In the genomic region with DNA sequence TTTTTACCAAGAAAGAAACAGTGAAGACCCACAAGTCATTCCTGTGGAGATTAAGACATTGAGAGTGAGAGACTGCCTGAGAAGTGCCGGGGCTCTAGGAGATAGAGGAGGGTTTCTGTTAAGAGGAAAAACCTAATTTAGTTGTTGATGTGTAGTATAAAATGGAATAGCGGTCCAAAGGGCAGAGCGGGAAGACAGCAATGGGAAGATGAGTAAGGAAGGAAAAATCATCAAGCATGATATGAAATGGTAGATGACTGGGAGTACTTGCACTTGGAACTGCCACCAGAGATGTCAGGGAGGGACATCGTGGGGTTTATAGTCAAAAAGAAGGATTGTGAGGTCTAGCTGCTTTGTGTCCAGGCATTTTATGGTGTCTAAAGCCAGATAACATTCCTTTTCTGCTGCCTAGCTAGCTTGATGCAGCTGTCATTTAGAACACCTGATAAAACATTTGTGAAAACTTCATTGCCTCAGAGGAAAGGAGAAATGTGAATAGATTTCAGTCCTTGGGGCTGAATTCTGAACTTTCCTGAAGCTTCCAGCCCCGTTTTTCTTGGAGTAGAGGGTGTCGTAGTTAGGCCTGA, we compare ENCODE assay signal across 19 cellular contexts. TPM values are rescaled to one million over a fixed set of nuclear protein-coding genes. Genes with fewer than 3 reads are reported as not detected.
DNase-seq lines count a peak whose midpoint lies in the region; ATAC-seq and TF ChIP-seq lines count a peak whose summit lies in the region.
"Had no signal": no experiment of that assay in that cellular context is flagged by ENCODE, and none has a peak within 500 bp of the region (broad histone marks: within the 10 kb centered on the region; RNA-seq: fewer than 3 reads in every experiment).

No MANE protein-coding gene starts in this region.

- H3K4me1 Mint-ChIP-seq in activated CD4-positive, alpha-beta T cell treated with anti-CD3 and anti-CD28 coated beads, Interleukin-2, amount 10 ng/mL, durations not matched to agents 24 days and 14 days = peaks cover 8% of the 10 kb centered on the region
- H3K4me1 Mint-ChIP-seq in CD8-positive, alpha-beta memory T cell = peaks cover 10 to 19% (median 11%) of the 10 kb centered on the region in 3 donors
- H3K4me1 Mint-ChIP-seq in activated naive CD8-positive, alpha-beta T cell treated with anti-CD3 and anti-CD28 coated beads, Interleukin-2, amount 10 ng/mL, durations not matched to agents 7 days and 5 days = peaks cover 7% of the 10 kb centered on the region
- peaks cover 13 to 15% of the 10 kb centered on the region in 2 donors for H3K4me1 Mint-ChIP-seq in natural killer cell treated with Interleukin-12 subunit alpha and Interleukin-12 subunit beta and Interleukin-15 and Interleukin-18, amount 100 ng/mL, for 72 hours (ENCODE audit: low read depth in 2 of 2)
- H3K4me1 Mint-ChIP-seq: activated B cell treated with CpG ODN at 0.5 μM for 24 hours had no signal

- peak; percentile 40 for DNase-seq in activated CD4-positive, alpha-beta T cell treated with anti-CD3 and anti-CD28 coated beads, Interleukin-2, amount 10 ng/mL, durations not matched to agents 24 days and 14 days
- no peak for DNase-seq in activated CD4-positive, alpha-beta T cell treated with anti-CD3 and anti-CD28 coated beads, Interleukin-2, amount 50 U/mL, for 48 hours
- no peak for DNase-seq in CD8-positive, alpha-beta memory T cell
- no peak for DNase-seq in activated naive CD8-positive, alpha-beta T cell treated with anti-CD3 and anti-CD28 coated beads, Interleukin-2, amount 10 ng/mL, durations not matched to agents 7 days and 5 days
- no peak for DNase-seq in natural killer cell treated with Interleukin-12 subunit alpha and Interleukin-12 subunit beta and Interleukin-15 and Interleukin-18, amount 100 ng/mL, for 72 hours (ENCODE audit: low spot score)
- no peak for DNase-seq in transverse colon
- no peak for DNase-seq in NCI-H2196 treated with DMSO at 0.1 percent for 48 hours (lab: John Stamatoyannopoulos, UW; ENCODE audit: unreplicated experiment)
- no peak for DNase-seq in NCI-H2171 (lab: John Stamatoyannopoulos, UW)
- DNase-seq: activated B cell treated with CpG ODN at 0.5 μM for 24 hours, activated gamma-delta T cell treated with Interleukin-2 at 50 U/mL for 16 hours, body of pancreas, colonic mucosa, H7, NCI-H1417, posterior cingulate gyrus, SIG-M5, uterus had no signal

- H3K27ac Mint-ChIP-seq in activated CD4-positive, alpha-beta T cell treated with anti-CD3 and anti-CD28 coated beads, Interleukin-2, amount 10 ng/mL, durations not matched to agents 24 days and 14 days = no peak overlapping the region
- peak overlapping the region in 5 of 8 donors; percentile 3 to 68 (median 59) for H3K27ac Mint-ChIP-seq in CD8-positive, alpha-beta memory T cell
- peak overlapping the region; percentile 3 for H3K27ac Mint-ChIP-seq in activated naive CD8-positive, alpha-beta T cell treated with anti-CD3 and anti-CD28 coated beads, Interleukin-2, amount 10 ng/mL, durations not matched to agents 7 days and 5 days
- peak overlapping the region; percentile 0 to 2 for H3K27ac Mint-ChIP-seq in natural killer cell treated with Interleukin-12 subunit alpha and Interleukin-12 subunit beta and Interleukin-15 and Interleukin-18, amount 100 ng/mL, for 72 hours
- H3K27ac Mint-ChIP-seq: activated B cell treated with CpG ODN at 0.5 μM for 24 hours had no signal

- H3K9me3 Mint-ChIP-seq in activated CD4-positive, alpha-beta T cell treated with anti-CD3 and anti-CD28 coated beads, Interleukin-2, amount 10 ng/mL, durations not matched to agents 24 days and 14 days = no peaks in the 10 kb centered on the region
- no peaks in the 10 kb centered on the region for H3K9me3 Mint-ChIP-seq in CD8-positive, alpha-beta memory T cell
- H3K9me3 Mint-ChIP-seq in activated naive CD8-positive, alpha-beta T cell treated with anti-CD3 and anti-CD28 coated beads, Interleukin-2, amount 10 ng/mL, durations not matched to agents 7 days and 5 days = no peaks in the 10 kb centered on the region
- H3K9me3 Mint-ChIP-seq in natural killer cell treated with Interleukin-12 subunit alpha and Interleukin-12 subunit beta and Interleukin-15 and Interleukin-18, amount 100 ng/mL, for 72 hours = no peaks in the 10 kb centered on the region
- H3K9me3 Mint-ChIP-seq: activated B cell treated with CpG ODN at 0.5 μM for 24 hours had no signal

- CTCF ChIA-PET in CD8-positive, alpha-beta memory T cell (lab: Charles Lee) = no interaction called here

- H3K4me3 Mint-ChIP-seq in activated CD4-positive, alpha-beta T cell treated with anti-CD3 and anti-CD28 coated beads, Interleukin-2, amount 10 ng/mL, durations not matched to agents 24 days and 14 days = no peak overlapping the region
- H3K4me3 Mint-ChIP-seq in CD8-positive, alpha-beta memory T cell = no peak overlapping the region
- no peak overlapping the region for H3K4me3 Mint-ChIP-seq in activated naive CD8-positive, alpha-beta T cell treated with anti-CD3 and anti-CD28 coated beads, Interleukin-2, amount 10 ng/mL, durations not matched to agents 7 days and 5 days
- no peak overlapping the region for H3K4me3 Mint-ChIP-seq in natural killer cell treated with Interleukin-12 subunit alpha and Interleukin-12 subunit beta and Interleukin-15 and Interleukin-18, amount 100 ng/mL, for 72 hours
- H3K4me3 Mint-ChIP-seq: activated B cell treated with CpG ODN at 0.5 μM for 24 hours had no signal

- 69 to 75% methylated on average over 6 of the region's 6 CpGs for WGBS in transverse colon (ENCODE audit: low coverage in 1 of 2), 2 donors

- intact Hi-C loops in activated CD4-positive, alpha-beta T cell treated with anti-CD3 and anti-CD28 coated beads, Interleukin-2, amount 10 ng/mL, durations not matched to agents 24 days and 14 days (cut with micrococcal nuclease) = no loop called here
- intact Hi-C loops in transverse colon (cut with DNase I; ENCODE audit: low total_unique reads) = no loop called here

- peaks cover 62% of the 10 kb centered on the region for H3K36me3 ChIP-seq in CD8-positive, alpha-beta memory T cell (ENCODE audit: insufficient read depth, low read length)
- H3K36me3 ChIP-seq in transverse colon = peaks cover 2 to 68% (median 29%) of the 10 kb centered on the region in 4 donors
- H3K36me3 ChIP-seq: uterus had no signal

- TF ChIP-seq POLR2A in transverse colon (IDR thresholded peaks at IDR 0.05) = no peak

- no peaks in the 10 kb centered on the region for H3K27me3 Mint-ChIP-seq in activated CD4-positive, alpha-beta T cell treated with anti-CD3 and anti-CD28 coated beads, Interleukin-2, amount 10 ng/mL, durations not matched to agents 24 days and 14 days
- no peaks in the 10 kb centered on the region for H3K27me3 Mint-ChIP-seq in CD8-positive, alpha-beta memory T cell
- no peaks in the 10 kb centered on the region for H3K27me3 Mint-ChIP-seq in activated naive CD8-positive, alpha-beta T cell treated with anti-CD3 and anti-CD28 coated beads, Interleukin-2, amount 10 ng/mL, durations not matched to agents 7 days and 5 days
- no peaks in the 10 kb centered on the region for H3K27me3 Mint-ChIP-seq in natural killer cell treated with Interleukin-12 subunit alpha and Interleukin-12 subunit beta and Interleukin-15 and Interleukin-18, amount 100 ng/mL, for 72 hours
- H3K27me3 Mint-ChIP-seq: activated B cell treated with CpG ODN at 0.5 μM for 24 hours had no signal

- no peaks in the 10 kb centered on the region for H3K27me3 ChIP-seq in CD8-positive, alpha-beta memory T cell (ENCODE audit: insufficient read depth, low read length, poor library complexity, severe bottlenecking)
- H3K27me3 ChIP-seq in transverse colon = no peaks in the 10 kb centered on the region
- H3K27me3 ChIP-seq: body of pancreas, colonic mucosa, uterus had no signal

- POLR2A ChIA-PET in CD8-positive, alpha-beta memory T cell (lab: Charles Lee) = no interaction called here
- POLR2A ChIA-PET in activated naive CD8-positive, alpha-beta T cell treated with anti-CD3 and anti-CD28 coated beads, Interleukin-2, amount 10 ng/mL, durations not matched to agents 7 days and 5 days (lab: Charles Lee) = no interaction called here

- in situ Hi-C loops in transverse colon (cut with MboI; ENCODE audit: low pct_ligation_motif_present in 1 of 4, low pct_unique_long_range_greater_than_20kb in 1 of 4, low sequenced_read_pairs in 3 of 4) = no loop called here

- H3K36me3 Mint-ChIP-seq in activated CD4-positive, alpha-beta T cell treated with anti-CD3 and anti-CD28 coated beads, Interleukin-2, amount 10 ng/mL, durations not matched to agents 24 days and 14 days (ENCODE audit: low read depth) = peaks cover 61% of the 10 kb centered on the region
- peaks cover 10 to 83% (median 30%) of the 10 kb centered on the region in 3 donors for H3K36me3 Mint-ChIP-seq in CD8-positive, alpha-beta memory T cell
- peaks cover 36% of the 10 kb centered on the region for H3K36me3 Mint-ChIP-seq in activated naive CD8-positive, alpha-beta T cell treated with anti-CD3 and anti-CD28 coated beads, Interleukin-2, amount 10 ng/mL, durations not matched to agents 7 days and 5 days
- H3K36me3 Mint-ChIP-seq in natural killer cell treated with Interleukin-12 subunit alpha and Interleukin-12 subunit beta and Interleukin-15 and Interleukin-18, amount 100 ng/mL, for 72 hours = peaks cover 27% of the 10 kb centered on the region

- H3K4me1 ChIP-seq in CD8-positive, alpha-beta memory T cell (ENCODE audit: insufficient read depth, low read length) = no peaks in the 10 kb centered on the region
- peaks cover 0 to 5% (median 0%) of the 10 kb centered on the region in 4 donors for H3K4me1 ChIP-seq in transverse colon
- H3K4me1 ChIP-seq: body of pancreas, colonic mucosa, uterus had no signal

- no peaks in the 10 kb centered on the region for H3K9me3 ChIP-seq in CD8-positive, alpha-beta memory T cell (ENCODE audit: low read length)
- no peaks in the 10 kb centered on the region for H3K9me3 ChIP-seq in transverse colon
- H3K9me3 ChIP-seq: body of pancreas, colonic mucosa, uterus had no signal

- H3K4me3 ChIP-seq in CD8-positive, alpha-beta memory T cell (ENCODE audit: low read length) = no peak overlapping the region
- no peak overlapping the region for H3K4me3 ChIP-seq in transverse colon
- H3K4me3 ChIP-seq: body of pancreas, colonic mucosa, skin epidermis, uterus had no signal

- no peak overlapping the region for H3K27ac ChIP-seq in CD8-positive, alpha-beta memory T cell (ENCODE audit: low read depth, low read length)
- H3K27ac ChIP-seq in transverse colon = no peak overlapping the region
- H3K27ac ChIP-seq: body of pancreas, colonic mucosa, skin epidermis, uterus had no signal

- no peak for TF ChIP-seq CTCF in transverse colon (IDR thresholded peaks at IDR 0.05)

- TF ChIP-seq EP300 in transverse colon (IDR thresholded peaks at IDR 0.05; ENCODE audit: low read depth) = no peak

- ATAC-seq in activated naive CD8-positive, alpha-beta T cell treated with anti-CD3 and anti-CD28 coated beads, Interleukin-2, amount 10 ng/mL, durations not matched to agents 7 days and 5 days (ENCODE audit: low read depth) = no peak
- ATAC-seq in natural killer cell treated with Interleukin-12 subunit alpha and Interleukin-12 subunit beta and Interleukin-15 and Interleukin-18, amount 100 ng/mL, for 72 hours = no peak
- ATAC-seq: body of pancreas, HepG2 had no signal

RNA-seq across cellular contexts. Expression of a gene that starts 20.1 kb away (rescaled TPM):
- total RNA-seq in activated CD4-positive, alpha-beta T cell treated with anti-CD3 and anti-CD28 coated beads, Interleukin-2, amount 10 ng/mL, durations not matched to agents 24 days and 14 days = 34.1 and 39.1 TPM in 2 replicates
- total RNA-seq in CD8-positive, alpha-beta memory T cell = 10 to 100 TPM; 31.7 to 34.2 TPM
- 29.2 TPM for polyA plus RNA-seq in CD8-positive, alpha-beta memory T cell
- total RNA-seq in activated naive CD8-positive, alpha-beta T cell treated with anti-CD3 and anti-CD28 coated beads, Interleukin-2, amount 10 ng/mL, durations not matched to agents 7 days and 5 days = 10 to 100 TPM; 38.5 to 43.0 TPM
- total RNA-seq in natural killer cell treated with Interleukin-12 subunit alpha and Interleukin-12 subunit beta and Interleukin-15 and Interleukin-18, amount 100 ng/mL, for 72 hours = 10 to 100 TPM; 39.5 to 64.0 TPM
- 100 to 1,000 TPM; 101 to 221 (median 135) TPM for total RNA-seq in transverse colon

RNA-seq across cellular contexts. Expression of a gene that starts 57.8 kb away (rescaled TPM):
- 127 and 131 TPM in 2 replicates for total RNA-seq in activated CD4-positive, alpha-beta T cell treated with anti-CD3 and anti-CD28 coated beads, Interleukin-2, amount 10 ng/mL, durations not matched to agents 24 days and 14 days
- 10 to 100 TPM; 96.5 to 99.2 TPM for total RNA-seq in CD8-positive, alpha-beta memory T cell
- 67.0 TPM for polyA plus RNA-seq in CD8-positive, alpha-beta memory T cell
- 100 to 1,000 TPM; 111 to 116 TPM for total RNA-seq in activated naive CD8-positive, alpha-beta T cell treated with anti-CD3 and anti-CD28 coated beads, Interleukin-2, amount 10 ng/mL, durations not matched to agents 7 days and 5 days
- total RNA-seq in natural killer cell treated with Interleukin-12 subunit alpha and Interleukin-12 subunit beta and Interleukin-15 and Interleukin-18, amount 100 ng/mL, for 72 hours = 100 to 1,000 TPM in 1 of 2 donors, 10 to 100 TPM in 1; 99.7 to 144 TPM
- total RNA-seq in transverse colon = 100 to 1,000 TPM in 1 of 4 donors, 10 to 100 TPM in 3; 53.1 to 157 (median 96.4) TPM
